In the genomic region with DNA sequence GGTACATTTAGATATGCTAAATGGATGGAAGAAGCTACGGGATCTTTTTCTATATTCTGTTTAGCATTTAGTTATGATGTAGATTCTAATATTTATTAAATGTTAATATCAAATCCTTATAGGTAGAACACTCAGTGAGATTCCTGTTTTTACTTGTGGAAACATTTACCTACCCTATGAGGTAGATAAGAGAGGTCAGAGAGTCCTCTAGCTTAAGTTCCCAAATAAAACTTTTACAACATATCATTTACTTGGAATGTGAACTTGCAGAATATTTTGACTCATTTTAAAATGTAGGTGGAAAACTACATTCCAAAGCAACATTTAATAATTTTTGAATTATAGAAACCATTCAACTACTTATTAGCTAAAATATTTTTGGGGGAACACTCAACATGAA, we compare ENCODE assay signal across 16 cellular contexts.
DNase-seq lines count a peak whose midpoint lies in the region; ATAC-seq and TF ChIP-seq lines count a peak whose summit lies in the region.
"Had no signal": no experiment of that assay in that cellular context is flagged by ENCODE, and none has a peak within 500 bp of the region (broad histone marks: within the 10 kb centered on the region; RNA-seq: fewer than 3 reads in every experiment).

No MANE protein-coding gene starts in this region.

- H3K27ac ChIP-seq in 22Rv1 (peak overlapping the region; percentile 61), hepatocyte (peak overlapping the region; percentile 44), caudate nucleus (ENCODE audit: low read depth, low read length) (no peak overlapping the region)
- H3K27ac ChIP-seq: BLaER1 treated with 17β-estradiol and CSF1 and Interleukin-3, amounts not matched to agents 10 nM and 100 nM had no signal

- intact Hi-C loops in mucosa of descending colon (cut with DNase I, micrococcal nuclease) = no loop called here

- peaks cover 89% of the 10 kb centered on the region for H3K79me2 ChIP-seq in hepatocyte

- H3K4me2 ChIP-seq in hepatocyte = peak overlapping the region; percentile 38
- H3K4me2 ChIP-seq: BLaER1 treated with 17β-estradiol and CSF1 and Interleukin-3, amounts not matched to agents 10 nM and 100 nM had no signal

- no peaks in the 10 kb centered on the region for H3K9me2 ChIP-seq in hepatocyte (replicated peaks; ENCODE audit: insufficient read depth)

- ATAC-seq in mucosa of descending colon = peak; percentile 88
- ATAC-seq in HG03571 (IDR thresholded peaks at IDR 0.05; ENCODE audit: unreplicated experiment) = no peak

- no peak overlapping the region for H2AFZ ChIP-seq in hepatocyte

- H4K20me1 ChIP-seq in hepatocyte (ENCODE audit: insufficient read depth, poor library complexity, severe bottlenecking) = peaks cover 16% of the 10 kb centered on the region

- no peak for TF ChIP-seq CTCF in 22Rv1 (IDR thresholded peaks at IDR 0.05)
- TF ChIP-seq CTCF in hepatocyte (IDR thresholded peaks at IDR 0.05; ENCODE audit: poor library complexity) = no peak
- TF ChIP-seq CTCF in mucosa of descending colon (IDR thresholded peaks at IDR 0.05) = no peak

- H3K4me1 ChIP-seq in hepatocyte (ENCODE audit: insufficient read depth) = peaks cover 25% of the 10 kb centered on the region
- peaks cover 17% of the 10 kb centered on the region for H3K4me1 ChIP-seq in mucosa of descending colon (ENCODE audit: low read depth)
- H3K4me1 ChIP-seq: BLaER1 treated with 17β-estradiol and CSF1 and Interleukin-3, amounts not matched to agents 10 nM and 100 nM had no signal

- no peaks in the 10 kb centered on the region for H3K27me3 ChIP-seq in hepatocyte
- H3K27me3 ChIP-seq: BLaER1 treated with 17β-estradiol and CSF1 and Interleukin-3, amounts not matched to agents 10 nM and 100 nM had no signal

- H3K9me3 ChIP-seq in hepatocyte (ENCODE audit: low read depth) (no peaks in the 10 kb centered on the region), mucosa of descending colon (no peaks in the 10 kb centered on the region)
- H3K9me3 ChIP-seq: BLaER1 treated with 17β-estradiol and CSF1 and Interleukin-3, amounts not matched to agents 10 nM and 100 nM had no signal

- peak; percentile 16 for DNase-seq in LoVo (ENCODE audit: low spot score)
- no peak for DNase-seq in hepatocyte (ENCODE audit: low spot score)
- no peak for DNase-seq in mucosa of descending colon
- DNase-seq in caudate nucleus (lab: John Stamatoyannopoulos, UW) = no peak
- DNase-seq in activated T-cell treated with anti-CD3 and anti-CD28 coated beads for 4 hours = no peak
- no peak for DNase-seq in HuH-7 (ENCODE audit: low spot score)
- DNase-seq: ACHN; Calu3; CD4-positive, CD25-positive, alpha-beta regulatory T cell; DMS153; DMS79 treated with DMSO at 0.1 percent for 48 hours; EL; H7 had no signal

- H3K36me3 ChIP-seq in hepatocyte (replicated peaks; ENCODE audit: insufficient read depth, low read depth) = no peaks in the 10 kb centered on the region
- H3K36me3 ChIP-seq in mucosa of descending colon (ENCODE audit: low read depth) = no peaks in the 10 kb centered on the region
- H3K36me3 ChIP-seq: BLaER1 treated with 17β-estradiol and CSF1 and Interleukin-3, amounts not matched to agents 10 nM and 100 nM had no signal

- 78% methylated on average over 1 of the region's 1 CpG for WGBS in hepatocyte (ENCODE audit: low lambda C conversion rate, missing lambda C conversion rate)

- no peak overlapping the region for H3K4me3 ChIP-seq in hepatocyte
- H3K4me3 ChIP-seq in mucosa of descending colon = no peak overlapping the region
- H3K4me3 ChIP-seq: BLaER1 treated with 17β-estradiol and CSF1 and Interleukin-3, amounts not matched to agents 10 nM and 100 nM had no signal
